16 cellular contexts compared by ENCODE assay signal in the genomic region with DNA sequence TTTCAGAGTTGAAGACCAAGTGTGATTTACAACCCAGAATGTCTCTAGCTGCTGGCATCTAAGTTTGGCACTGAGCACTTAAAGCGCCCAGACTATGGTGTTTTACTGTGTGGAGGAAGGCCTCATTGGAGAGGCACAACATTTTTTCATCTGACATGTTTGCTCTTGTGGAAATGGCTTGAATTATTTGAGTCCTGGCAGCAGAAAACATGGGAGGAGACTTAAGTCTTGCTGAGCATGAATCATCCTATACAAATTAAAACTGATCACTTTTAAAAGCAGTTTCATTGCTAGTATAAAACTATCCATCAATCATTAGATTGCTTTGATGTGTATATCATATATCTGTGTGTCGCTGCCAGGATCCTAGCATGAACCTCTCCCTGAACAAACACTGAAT.
A peak's percentile ranks its signal among the peaks of the same experiment; 100 is the strongest.
DNase-seq lines count a peak whose midpoint lies in the region; ATAC-seq, FAIRE-seq and TF ChIP-seq lines count a peak whose summit lies in the region.
"Had no signal": no experiment of that assay in that cellular context is flagged by ENCODE, and none has a peak within 500 bp of the region (broad histone marks: within the 10 kb centered on the region; RNA-seq: fewer than 3 reads in every experiment).

No MANE protein-coding gene starts in this region.

- no peak overlapping the region for H3K27ac ChIP-seq in A673 (ENCODE audit: low read depth, low read length, poor library complexity, severe bottlenecking)
- H3K27ac ChIP-seq: testis had no signal

- peak; percentile 59 for DNase-seq in A673 (ENCODE audit: low spot score)
- DNase-seq in HTR-8/SVneo (ENCODE audit: insufficient read length, low spot score), result peak; percentile 31
- peak; percentile 78 for DNase-seq in MCF 10A (ENCODE audit: unreplicated experiment)
- peak; percentile 58 for DNase-seq in left kidney (ENCODE audit: low read depth, low spot score)
- DNase-seq in stimulated activated CD4-positive, alpha-beta T cell treated with anti-CD3 and anti-CD28 coated beads, Interleukin-4, amount 100 ng/mL, for 1 hour, result no peak
- DNase-seq in HAP-1 (ENCODE audit: low spot score in 2 of 2), result no peak
- DNase-seq in activated T-cell treated with anti-CD3 and anti-CD28 coated beads, Interleukin-2, amount 50 U/mL, for 4 hours, result no peak
- DNase-seq: activated T-cell treated with anti-CD3 and anti-CD28 coated beads, Interleukin-2, amount 50 U/mL, for 1 hour; CD4-positive, CD25-positive, alpha-beta regulatory T cell; MV-4-11; posterior cingulate gyrus; testis had no signal

- CTCF ChIA-PET in A673 (lab: Charles Lee), result no interaction called here
- CTCF ChIA-PET in MCF 10A (lab: Yijun Ruan, JAX), result interaction anchor here (0.6 to 0.7 kb wide), 2 partner anchors 17 to 62 kb away, joined by 3 to 4 read pairs; no protein-coding TSS in a partner anchor

- peaks cover 4% of the 10 kb centered on the region for H3K36me3 Mint-ChIP-seq in MCF 10A (ENCODE audit: insufficient read depth, unreplicated experiment)
- peaks cover 2% of the 10 kb centered on the region for H3K36me3 Mint-ChIP-seq in activated T-cell treated with anti-CD3 and anti-CD28 coated beads, Interleukin-2, amount 50 U/mL, for 4 hours (ENCODE audit: insufficient read depth)
- H3K36me3 Mint-ChIP-seq: CD4-positive, CD25-positive, alpha-beta regulatory T cell had no signal

- no peak overlapping the region for H3K4me3 Mint-ChIP-seq in MCF 10A (ENCODE audit: unreplicated experiment)
- H3K4me3 Mint-ChIP-seq in activated T-cell treated with anti-CD3 and anti-CD28 coated beads, Interleukin-2, amount 50 U/mL, for 4 hours, result no peak overlapping the region
- H3K4me3 Mint-ChIP-seq: CD4-positive, CD25-positive, alpha-beta regulatory T cell had no signal

- in situ Hi-C loops in HAP-1 (cut with MboI; ENCODE audit: low sequenced_read_pairs), result no loop called here

- ATAC-seq in activated T-cell treated with anti-CD3 and anti-CD28 coated beads, Interleukin-2, amount 50 U/mL, for 4 hours, result no peak
- no peak for ATAC-seq in GM18505 (IDR thresholded peaks at IDR 0.05; ENCODE audit: unreplicated experiment)

- FAIRE-seq in HTR-8/SVneo (lab: Jason Lieb, UNC), result peak; percentile 58
- FAIRE-seq: frontal cortex, TTC549 had no signal

- intact Hi-C loops in A673 (cut with micrococcal nuclease; ENCODE audit: unreplicated experiment) (no loop called here), MCF 10A (cut with micrococcal nuclease) (no loop called here)

- no peaks in the 10 kb centered on the region for H3K36me3 ChIP-seq in A673 (ENCODE audit: insufficient read depth, low read length, poor library complexity, severe bottlenecking)
- H3K36me3 ChIP-seq in HAP-1 (replicated peaks), result no peaks in the 10 kb centered on the region

- H3K4me1 Mint-ChIP-seq in MCF 10A (ENCODE audit: insufficient read depth, unreplicated experiment), result peaks cover 27% of the 10 kb centered on the region
- H3K4me1 Mint-ChIP-seq in activated T-cell treated with anti-CD3 and anti-CD28 coated beads, Interleukin-2, amount 50 U/mL, for 4 hours (ENCODE audit: low read depth), result no peaks in the 10 kb centered on the region
- H3K4me1 Mint-ChIP-seq: CD4-positive, CD25-positive, alpha-beta regulatory T cell had no signal

- BruUV-seq in A673 (replicated peaks; lab: Mats Ljungman, UMichigan) (no TSS peak), MCF 10A (replicated peaks; lab: Mats Ljungman, UMichigan) (no TSS peak)

- no peaks in the 10 kb centered on the region for H3K27me3 Mint-ChIP-seq in MCF 10A (ENCODE audit: insufficient read depth, unreplicated experiment)
- H3K27me3 Mint-ChIP-seq in activated T-cell treated with anti-CD3 and anti-CD28 coated beads, Interleukin-2, amount 50 U/mL, for 4 hours (ENCODE audit: low read depth), result no peaks in the 10 kb centered on the region
- H3K27me3 Mint-ChIP-seq: CD4-positive, CD25-positive, alpha-beta regulatory T cell had no signal

- POLR2A ChIA-PET in A673 (lab: Charles Lee; ENCODE audit: low non-redundant PET), result no interaction called here
- POLR2A ChIA-PET in MCF 10A (lab: Yijun Ruan, JAX), result interaction anchor here (1.1 to 2.0 kb wide), 6 partner anchors 16 to 86 kb away, joined by 3 to 13 read pairs (median 6); partner anchors contain the start of gene PPFIBP1

- peaks cover 32% of the 10 kb centered on the region for H3K4me1 ChIP-seq in A673 (ENCODE audit: insufficient read depth, low read length, poor library complexity, severe bottlenecking)
- H3K4me1 ChIP-seq in HAP-1, result peaks cover 36% of the 10 kb centered on the region

- no peaks in the 10 kb centered on the region for H3K27me3 ChIP-seq in A673 (replicated peaks; ENCODE audit: insufficient read depth, low read depth, low read length, poor library complexity)
- H3K27me3 ChIP-seq in HAP-1 (ENCODE audit: low read depth), result no peaks in the 10 kb centered on the region
- H3K27me3 ChIP-seq: testis had no signal

- H3K4me3 ChIP-seq in A673 (ENCODE audit: low read depth, low read length, poor library complexity, severe bottlenecking) (no peak overlapping the region), HAP-1 (no peak overlapping the region)
- H3K4me3 ChIP-seq: lung, testis had no signal

- no peak for TF ChIP-seq CTCF in A673 (conservative IDR thresholded peaks at IDR 0.05; ENCODE audit: low read depth, low read length)
- no peak for TF ChIP-seq CTCF in MCF 10A (IDR thresholded peaks at IDR 0.05; ENCODE audit: unreplicated experiment)

- H3K9me3 ChIP-seq in A673 (ENCODE audit: low read depth, low read length, poor library complexity, severe bottlenecking) (no peaks in the 10 kb centered on the region), HAP-1 (no peaks in the 10 kb centered on the region)
- H3K9me3 ChIP-seq: testis had no signal

- TF ChIP-seq POLR2A in GM18505 (IDR thresholded peaks at IDR 0.05; ENCODE audit: borderline replicate concordance, extremely low read depth, insufficient read depth, insufficient read length), result no peak

- no peaks in the 10 kb centered on the region for H3K9me3 Mint-ChIP-seq in MCF 10A (ENCODE audit: unreplicated experiment)
- H3K9me3 Mint-ChIP-seq in activated T-cell treated with anti-CD3 and anti-CD28 coated beads, Interleukin-2, amount 50 U/mL, for 4 hours, result no peaks in the 10 kb centered on the region
- H3K9me3 Mint-ChIP-seq: CD4-positive, CD25-positive, alpha-beta regulatory T cell had no signal

- H3K27ac Mint-ChIP-seq in MCF 10A (ENCODE audit: low read depth, unreplicated experiment), result peak overlapping the region; percentile 89
- H3K27ac Mint-ChIP-seq: CD4-positive, CD25-positive, alpha-beta regulatory T cell had no signal

Comparison
In these comparisons a context has a peak if more than half of its experiments do, and no peak if none do; other contexts are left out.
1. DNase-seq: peak in A673 (single experiment), HTR-8/SVneo (single experiment), MCF 10A (single experiment) and left kidney (single experiment); none in stimulated activated CD4-positive, alpha-beta T cell treated with anti-CD3 and anti-CD28 coated beads, Interleukin-4, amount 100 ng/mL, for 1 hour (single experiment), HAP-1 (0 of 2) and activated T-cell treated with anti-CD3 and anti-CD28 coated beads, Interleukin-2, amount 50 U/mL, for 4 hours (single experiment).